Comparison of ENCODE assay signal across 30 cellular contexts in the genomic region with DNA sequence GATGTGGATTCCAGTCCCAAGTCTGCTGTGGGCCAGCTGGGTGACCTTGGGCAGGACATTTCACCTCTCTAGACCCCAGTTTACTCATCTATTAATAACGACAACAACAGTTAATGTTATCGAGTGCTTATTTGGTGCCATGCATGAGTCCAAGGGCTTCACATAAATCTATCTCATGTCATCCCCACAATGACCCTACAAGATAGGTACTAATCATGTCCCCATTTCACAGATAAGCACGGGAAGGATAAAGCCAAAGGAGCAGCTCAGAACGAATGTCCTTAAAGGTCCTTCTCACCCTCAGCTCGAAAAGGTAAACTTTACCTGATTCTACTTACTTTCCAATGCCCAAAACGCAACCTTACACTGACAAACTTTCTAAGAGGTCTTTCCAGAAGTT. TPM values are rescaled to one million over a fixed set of nuclear protein-coding genes. Genes with fewer than 3 reads are reported as not detected.
A peak's percentile ranks its signal among the peaks of the same experiment; 100 is the strongest.
DNase-seq lines count a peak whose midpoint lies in the region; ATAC-seq, FAIRE-seq and TF ChIP-seq lines count a peak whose summit lies in the region.
"Had no signal": no experiment of that assay in that cellular context is flagged by ENCODE, and none has a peak within 500 bp of the region (broad histone marks: within the 10 kb centered on the region; RNA-seq: fewer than 3 reads in every experiment).

No MANE protein-coding gene starts in this region.

- H3K9me3 Mint-ChIP-seq in mesothelial cell of epicardium: no peaks in the 10 kb centered on the region
- H3K9me3 Mint-ChIP-seq: activated naive CD8-positive, alpha-beta T cell treated with anti-CD3 and anti-CD28 coated beads, Interleukin-2, amount 50 U/mL, for 24 hours; activated T-cell treated with anti-CD3 and anti-CD28 coated beads, Interleukin-2, amount 50 U/mL, for 72 hours; brain; CD8-positive, alpha-beta T cell; H9; natural killer cell; T-helper 1 cell treated with Interleukin-12 subunit alpha and Interleukin-12 subunit beta and Interleukin-4 antibody, amounts not matched to agents 30 μg/mL and 1 μg/mL, for 36 hours had no signal

- POLR2A ChIA-PET in K562 (lab: Yijun Ruan, JAX): interaction anchor here (0.6 to 1.6 kb wide), 2 partner anchors 9 to 236 kb away, joined by 4 read pairs; no protein-coding TSS in a partner anchor

- H3K36me3 ChIP-seq in ACC112 (ENCODE audit: insufficient read depth, low read length): peaks cover 6% of the 10 kb centered on the region; the same call in 1 of the 2 replicates
- no peaks in the 10 kb centered on the region for H3K36me3 ChIP-seq in Karpas-422 (ENCODE audit: insufficient read depth, low read length)
- no peaks in the 10 kb centered on the region for H3K36me3 ChIP-seq in K562 (ENCODE audit: control insufficient read depth, insufficient read depth, low read length)
- peaks cover 45% of the 10 kb centered on the region for H3K36me3 ChIP-seq in osteoblast (ENCODE audit: insufficient read depth, low read length)

- WGBS in K562 (ENCODE audit: insufficient coverage, low coverage, missing lambda C conversion rate): 17% methylated on average over 6 of the region's 6 CpGs

- H3K4me1 ChIP-seq in ACC112 (ENCODE audit: control insufficient read depth, insufficient read depth, low read length, unreplicated experiment) (peaks cover 100% of the 10 kb centered on the region), Karpas-422 (ENCODE audit: low read length) (peaks cover 100% of the 10 kb centered on the region), K562 (replicated peaks in 1 of 2; ENCODE audit: control insufficient read depth in 2 of 2, insufficient read depth in 2 of 2, low read length in 2 of 2) (peaks cover 7 to 35% of the 10 kb centered on the region in 2 experiments; a peak in 4 of 5 replicates), osteoblast (ENCODE audit: insufficient read depth, low read length) (peaks cover 99% of the 10 kb centered on the region)

- DNase-seq in Karpas-422 (no peak), K562 (ENCODE audit: extremely low read depth in 1 of 4, low spot score in 3 of 4) (no peak), osteoblast (ENCODE audit: insufficient read length, low spot score, missing footprints) (no peak), mesothelial cell of epicardium (ENCODE audit: low spot score in 2 of 2, unreplicated experiment in 2 of 2) (no peak), NCI-H1048 (lab: John Stamatoyannopoulos, UW) (no peak), NCI-H1417 treated with DMSO at 0.1 percent for 48 hours (lab: John Stamatoyannopoulos, UW) (no peak)
- no peak for DNase-seq in stimulated activated CD4-positive, alpha-beta T cell treated with anti-CD3 and anti-CD28 coated beads, Interleukin-2, amount 100 ng/mL, for 24 hours
- DNase-seq: activated CD4-positive, CD25-positive, alpha-beta regulatory T cell; activated naive CD4-positive, alpha-beta T cell; activated naive CD8-positive, alpha-beta T cell treated with anti-CD3 and anti-CD28 coated beads, Interleukin-2, amount 50 U/mL, for 24 hours; activated T-cell treated with anti-CD3 and anti-CD28 coated beads, Interleukin-2, amount 50 U/mL, for 72 hours; CD8-positive, alpha-beta T cell; DMS 273 treated with DMSO at 0.1 percent for 48 hours; H9; kidney glomerular epithelial cell; natural killer cell; NCI-H1105; NCI-H187 treated with DMSO at 0.1 percent for 48 hours; NCI-H2171 treated with DMSO at 0.1 percent for 48 hours; NCI-H510A treated with DMSO at 0.1 percent for 48 hours; occipital lobe; stimulated activated naive CD8-positive, alpha-beta T cell treated with anti-CD3 and anti-CD28 coated beads, Interleukin-15, Interleukin-2, amounts not matched to agents 100 U/mL and 50 U/mL, for 24 hours had no signal

- in situ Hi-C loops in K562 (cut with MboI): no loop called here

- TF ChIP-seq CTCF in K562 (IDR thresholded peaks at IDR 0.05 in 2 of 3, conservative IDR thresholded peaks at IDR 0.05 in 1 of 3; ENCODE audit: insufficient read depth in 2 of 3, low read depth in 1 of 3, low read length in 3 of 3) (no peak), osteoblast (IDR thresholded peaks at IDR 0.05; ENCODE audit: extremely low read depth, low read depth, low read length) (no peak), mesothelial cell of epicardium (IDR thresholded peaks at IDR 0.05; ENCODE audit: unreplicated experiment) (no peak)

- H2AFZ ChIP-seq in ACC112 (ENCODE audit: low read length, unreplicated experiment) (no peak overlapping the region), Karpas-422 (ENCODE audit: low read length) (no peak overlapping the region), K562 (ENCODE audit: low read depth, low read length) (no peak overlapping the region), osteoblast (ENCODE audit: low read length) (no peak overlapping the region)
- H2AFZ ChIP-seq: hepatocyte had no signal

- H4K20me1 ChIP-seq in Karpas-422 (ENCODE audit: insufficient read depth, low read depth, low read length): no peaks in the 10 kb centered on the region; the same call in 1 of the 2 replicates
- no peaks in the 10 kb centered on the region; the same call in 1 of the 2 replicates for H4K20me1 ChIP-seq in K562 (replicated peaks; ENCODE audit: control insufficient read depth, insufficient read depth, low read length)
- peaks cover 5% of the 10 kb centered on the region for H4K20me1 ChIP-seq in osteoblast (ENCODE audit: insufficient read depth, low read length)

- CTCF ChIA-PET in K562 (lab: Yijun Ruan, JAX; ENCODE audit: low intra/inter-chr PET ratio): no interaction called here

- FAIRE-seq in K562 (lab: Jason Lieb, UNC): no peak
- FAIRE-seq: A204.1, TTC549 had no signal

- no peak for TF ChIP-seq EP300 in K562 (IDR thresholded peaks at IDR 0.05; ENCODE audit: low read length)

- intact Hi-C loops in K562 (cut with micrococcal nuclease): no loop called here

- peaks cover 95% of the 10 kb centered on the region for H3K79me2 ChIP-seq in ACC112 (ENCODE audit: control insufficient read depth, insufficient read depth, low read length, unreplicated experiment)
- peaks cover 100% of the 10 kb centered on the region for H3K79me2 ChIP-seq in Karpas-422 (ENCODE audit: low read length)
- H3K79me2 ChIP-seq in K562 (ENCODE audit: control insufficient read depth, insufficient read depth, low read length): peaks cover 28% of the 10 kb centered on the region; the same call in 2 of the 3 replicates
- peaks cover 93% of the 10 kb centered on the region for H3K79me2 ChIP-seq in osteoblast (ENCODE audit: insufficient read depth, low read length)

- H3K27ac Mint-ChIP-seq in mesothelial cell of epicardium: no peak overlapping the region
- H3K27ac Mint-ChIP-seq: activated naive CD8-positive, alpha-beta T cell treated with anti-CD3 and anti-CD28 coated beads, Interleukin-2, amount 50 U/mL, for 24 hours; activated T-cell treated with anti-CD3 and anti-CD28 coated beads, Interleukin-2, amount 50 U/mL, for 72 hours; CD8-positive, alpha-beta T cell; natural killer cell; T-helper 1 cell treated with Interleukin-12 subunit alpha and Interleukin-12 subunit beta and Interleukin-4 antibody, amounts not matched to agents 30 μg/mL and 1 μg/mL, for 36 hours had no signal

- H3K4me1 Mint-ChIP-seq in mesothelial cell of epicardium: peaks cover 38% of the 10 kb centered on the region

- H3K4me2 ChIP-seq in Karpas-422 (ENCODE audit: low read depth, low read length, poor library complexity, severe bottlenecking) (no peak overlapping the region), K562 (ENCODE audit: insufficient read depth, low read length) (no peak overlapping the region), osteoblast (ENCODE audit: insufficient read depth, low read length) (peak overlapping the region; percentile 61)
- H3K4me2 ChIP-seq: hepatocyte had no signal

- TF ChIP-seq RAD21 in K562 (CRISPR knock-in tag; conservative IDR thresholded peaks at IDR 0.05 in 1 of 2, IDR thresholded peaks at IDR 0.05 in 1 of 2): no peak

- H3K27me3 ChIP-seq in ACC112 (ENCODE audit: insufficient read depth, low read length): no peaks in the 10 kb centered on the region
- no peaks in the 10 kb centered on the region for H3K27me3 ChIP-seq in Karpas-422 (ENCODE audit: low read length)
- no peaks in the 10 kb centered on the region for H3K27me3 ChIP-seq in K562 (ENCODE audit: control insufficient read depth in 2 of 2, insufficient read depth in 2 of 2, low read length in 2 of 2)
- no peaks in the 10 kb centered on the region for H3K27me3 ChIP-seq in osteoblast (ENCODE audit: insufficient read depth, low read length)
- H3K27me3 ChIP-seq: hepatocyte had no signal

- no peak overlapping the region for H3K4me3 Mint-ChIP-seq in mesothelial cell of epicardium
- H3K4me3 Mint-ChIP-seq: activated naive CD8-positive, alpha-beta T cell treated with anti-CD3 and anti-CD28 coated beads, Interleukin-2, amount 50 U/mL, for 24 hours; activated T-cell treated with anti-CD3 and anti-CD28 coated beads, Interleukin-2, amount 50 U/mL, for 72 hours; brain; CD8-positive, alpha-beta T cell; H9; natural killer cell; T-helper 1 cell treated with Interleukin-12 subunit alpha and Interleukin-12 subunit beta and Interleukin-4 antibody, amounts not matched to agents 30 μg/mL and 1 μg/mL, for 36 hours had no signal

- no peaks in the 10 kb centered on the region for H3K27me3 Mint-ChIP-seq in mesothelial cell of epicardium (ENCODE audit: low read depth)
- H3K27me3 Mint-ChIP-seq: activated naive CD8-positive, alpha-beta T cell treated with anti-CD3 and anti-CD28 coated beads, Interleukin-2, amount 50 U/mL, for 24 hours had no signal

- BruUV-seq in K562 (replicated peaks; lab: Mats Ljungman, UMichigan): no TSS peak

- H3K9me2 ChIP-seq in Karpas-422 (replicated peaks; ENCODE audit: insufficient read depth, low read length): no peaks in the 10 kb centered on the region

- H3K9ac ChIP-seq in Karpas-422 (ENCODE audit: low read length): no peak overlapping the region
- no peak overlapping the region for H3K9ac ChIP-seq in K562 (ENCODE audit: insufficient read depth in 1 of 2, low read depth in 2 of 2, low read length in 2 of 2)

- TF ChIP-seq POLR2A in K562 (conservative IDR thresholded peaks at IDR 0.05): no peak

- no peaks in the 10 kb centered on the region for H3K9me1 ChIP-seq in K562 (ENCODE audit: control insufficient read depth, insufficient read depth, low read length)

- no peaks in the 10 kb centered on the region for H3K36me3 Mint-ChIP-seq in mesothelial cell of epicardium
- H3K36me3 Mint-ChIP-seq: brain, natural killer cell had no signal

- H3K4me3 ChIP-seq in ACC112 (ENCODE audit: low read depth, low read length) (no peak overlapping the region; the same call in 1 of the 2 replicates), Karpas-422 (ENCODE audit: low read length) (no peak overlapping the region), K562 (no peak overlapping the region), osteoblast (ENCODE audit: insufficient read depth, low read length) (no peak overlapping the region)
- H3K4me3 ChIP-seq: hepatocyte, SK-N-MC, skin epidermis had no signal

- H3K9me3 ChIP-seq in Karpas-422 (ENCODE audit: low read length): no peaks in the 10 kb centered on the region
- no peaks in the 10 kb centered on the region for H3K9me3 ChIP-seq in K562 (replicated peaks; ENCODE audit: control insufficient read depth, insufficient read depth, low read depth, low read length)
- no peaks in the 10 kb centered on the region for H3K9me3 ChIP-seq in osteoblast (ENCODE audit: low read depth, low read length)

- no peak for ATAC-seq in K562
- ATAC-seq: activated naive CD8-positive, alpha-beta T cell treated with anti-CD3 and anti-CD28 coated beads, Interleukin-2, amount 50 U/mL, for 24 hours; activated T-cell treated with anti-CD3 and anti-CD28 coated beads, Interleukin-2, amount 50 U/mL, for 72 hours; CD8-positive, alpha-beta T cell; natural killer cell; stimulated activated naive CD8-positive, alpha-beta T cell treated with anti-CD3 and anti-CD28 coated beads, Interleukin-15, Interleukin-2, amounts not matched to agents 100 U/mL and 50 U/mL, for 24 hours had no signal

- H3K27ac ChIP-seq in ACC112 (ENCODE audit: low read depth, low read length) (peak overlapping the region; percentile 96), Karpas-422 (ENCODE audit: low read length) (peak overlapping the region; percentile 96), K562 (ENCODE audit: extremely low read depth, low read depth, low read length) (no peak overlapping the region), osteoblast (ENCODE audit: low read depth, low read length) (peak overlapping the region; percentile 82)
- H3K27ac ChIP-seq: hepatocyte, SK-N-MC had no signal

RNA-seq across cellular contexts. Expression of gene TRAM2, which starts 35.7 kb away (rescaled TPM):
- total RNA-seq in Karpas-422 (2014; rRNA removed; shearing (Covaris generic); ENCODE audit: low replicate concordance): 19.3 and 24.1 TPM in 2 replicates
- 13.0 and 21.5 TPM in 2 replicates for total RNA-seq in K562 (2011; cell fraction: chromatin; rRNA removed; ENCODE audit: low replicate concordance)
- 14.6 and 17.2 TPM in 2 replicates for total RNA-seq in K562 (2011; cell fraction: nucleolus; rRNA removed)
- total RNA-seq in K562 (2011; cell fraction: nucleoplasm; rRNA removed): 18.0 and 28.9 TPM in 2 replicates
- 7.4 and 8.5 TPM in 2 replicates for total RNA-seq in K562 (2014; rRNA removed)
- 8.4 and 8.9 TPM in 2 replicates for total RNA-seq in K562 (2014; rRNA removed; fragmentation: Illumina TruSeq; extraction: Trizol)
- 10.7 and 11.0 TPM in 2 replicates for total RNA-seq in K562 (2015; rRNA removed; fragmentation: Illumina TruSeq; extraction: Trizol)
- 10.8 and 13.3 TPM in 2 replicates for total RNA-seq in K562 (2021)
- polyA plus RNA-seq in K562 (2011; rRNA removed): 6.1 and 10.1 TPM in 2 replicates
- 6.4 and 8.7 TPM in 2 replicates for polyA plus RNA-seq in K562 (2011; cell fraction: cytosol; rRNA removed)
- 11.1 and 17.8 TPM in 2 replicates for polyA plus RNA-seq in K562 (2011; cell fraction: nucleus; rRNA removed)
- polyA plus RNA-seq in K562 (2012): 8.4 and 10.0 TPM in 2 replicates
- 11.6 and 12.8 TPM in 2 replicates for polyA plus RNA-seq in K562 (2014; fragmentation: Illumina TruSeq; extraction: Trizol)
- polyA plus RNA-seq in K562 (2014; fragmentation: Nextera tagmentation; extraction: Ambion mirVana): 1 to 10 TPM; 2.6 to 2.8 TPM
- polyA plus RNA-seq in K562 (2014; rRNA removed): 8.9 and 10.3 TPM in 2 replicates
- 5.8 and 10.5 TPM in 2 replicates for polyA minus RNA-seq in K562 (2011; rRNA and poly(A)+ RNA removed)
- 4.6 and 7.9 TPM in 2 replicates for polyA minus RNA-seq in K562 (2011; cell fraction: cytosol; rRNA and poly(A)+ RNA removed)
- polyA minus RNA-seq in K562 (2011; cell fraction: nucleus; rRNA and poly(A)+ RNA removed): 5.3 TPM in 2 replicates
- 129 and 155 TPM in 2 replicates for total RNA-seq in osteoblast
- total RNA-seq in mesothelial cell of epicardium: 21.7 to 22.1 TPM (median 21.8 TPM) in 3 replicates
